In genomic region chr18:57579928-57580327, GRCh38 we compare ENCODE assay signal across 22 cellular contexts. TPM values are rescaled to one million over a fixed set of nuclear protein-coding genes. Genes with fewer than 3 reads are reported as not detected.
DNase-seq lines count a peak whose midpoint lies in the region; ATAC-seq and TF ChIP-seq lines count a peak whose summit lies in the region.
"Had no signal": no experiment of that assay in that cellular context is flagged by ENCODE, and none has a peak within 500 bp of the region (broad histone marks: within the 10 kb centered on the region; RNA-seq: fewer than 3 reads in every experiment).

No MANE protein-coding gene starts in this region.

- H3K4me3 ChIP-seq in DND-41 (ENCODE audit: low read depth in 1 of 2, low read length in 2 of 2) = no peak overlapping the region
- no peak overlapping the region for H3K4me3 ChIP-seq in Loucy (ENCODE audit: low read length, poor library complexity, severe bottlenecking)
- no peak overlapping the region for H3K4me3 ChIP-seq in mammary epithelial cell (replicated peaks in 1 of 3; ENCODE audit: insufficient read depth in 1 of 3, low read depth in 2 of 3, low read length in 3 of 3)
- H3K4me3 ChIP-seq: Peyer's patch had no signal

- H3K27me3 ChIP-seq in DND-41 (ENCODE audit: insufficient read depth, low read length, poor library complexity) (no peaks in the 10 kb centered on the region), Loucy (ENCODE audit: insufficient read depth, low read length, poor library complexity, severe bottlenecking) (no peaks in the 10 kb centered on the region), mammary epithelial cell (ENCODE audit: insufficient read depth, low read length) (no peaks in the 10 kb centered on the region)
- H3K27me3 ChIP-seq: BE2C, Peyer's patch had no signal

- intact Hi-C loops in mammary epithelial cell (cut with micrococcal nuclease) = no loop called here

- H3K27ac ChIP-seq in DND-41 (ENCODE audit: low read length) (no peak overlapping the region), mammary epithelial cell (ENCODE audit: insufficient read depth, low read depth, low read length) (no peak overlapping the region)
- H3K27ac ChIP-seq: Peyer's patch had no signal

- H3K9ac ChIP-seq in DND-41 (ENCODE audit: low read depth, low read length) (no peak overlapping the region), Loucy (ENCODE audit: low read depth, low read length, poor library complexity, severe bottlenecking) (no peak overlapping the region), mammary epithelial cell (ENCODE audit: insufficient read depth, low read length) (no peak overlapping the region)

- no peaks in the 10 kb centered on the region for H3K9me3 Mint-ChIP-seq in activated naive CD8-positive, alpha-beta T cell treated with anti-CD3 and anti-CD28 coated beads, Interleukin-2, amount 10 ng/mL, durations not matched to agents 7 days and 5 days
- H3K9me3 Mint-ChIP-seq: CD4-positive, CD25-positive, alpha-beta regulatory T cell; IgD-negative memory B cell had no signal

- no peaks in the 10 kb centered on the region for H3K9me3 ChIP-seq in DND-41 (ENCODE audit: insufficient read depth, low read length, severe bottlenecking)
- H3K9me3 ChIP-seq in Loucy (ENCODE audit: insufficient read depth, low read depth, low read length) = no peaks in the 10 kb centered on the region
- H3K9me3 ChIP-seq in mammary epithelial cell (replicated peaks; ENCODE audit: insufficient read depth, low read length) = no peaks in the 10 kb centered on the region
- H3K9me3 ChIP-seq: BE2C, Peyer's patch had no signal

- H3K27ac Mint-ChIP-seq in activated naive CD8-positive, alpha-beta T cell treated with anti-CD3 and anti-CD28 coated beads, Interleukin-2, amount 10 ng/mL, durations not matched to agents 7 days and 5 days = peak overlapping the region; percentile 12

- peaks cover 5% of the 10 kb centered on the region for H3K4me1 ChIP-seq in DND-41 (ENCODE audit: insufficient read depth, low read length)
- H3K4me1 ChIP-seq in Loucy (ENCODE audit: insufficient read depth, low read length, poor library complexity, severe bottlenecking) = peaks cover 26% of the 10 kb centered on the region
- H3K4me1 ChIP-seq in mammary epithelial cell (ENCODE audit: insufficient read depth, low read length) = no peaks in the 10 kb centered on the region
- H3K4me1 ChIP-seq: BE2C, Peyer's patch had no signal

- TF ChIP-seq CTCF in DND-41 (IDR thresholded peaks at IDR 0.05; ENCODE audit: borderline replicate concordance, extremely low read depth, low read length, poor library complexity, severe bottlenecking) (no peak), Loucy (conservative IDR thresholded peaks at IDR 0.05; ENCODE audit: low read length) (no peak), mammary epithelial cell (conservative IDR thresholded peaks at IDR 0.05 in 1 of 2, IDR thresholded peaks at IDR 0.05 in 1 of 2; ENCODE audit: extremely low read depth in 1 of 2, insufficient read depth in 1 of 2, low read depth in 1 of 2, low read length in 2 of 2) (no peak)

- H2AFZ ChIP-seq in DND-41 (ENCODE audit: low read depth, low read length) (no peak overlapping the region), Loucy (ENCODE audit: low read length) (no peak overlapping the region), mammary epithelial cell (ENCODE audit: low read depth, low read length) (no peak overlapping the region)

- H3K4me3 Mint-ChIP-seq in activated naive CD8-positive, alpha-beta T cell treated with anti-CD3 and anti-CD28 coated beads, Interleukin-2, amount 10 ng/mL, durations not matched to agents 7 days and 5 days = no peak overlapping the region
- H3K4me3 Mint-ChIP-seq: CD4-positive, CD25-positive, alpha-beta regulatory T cell; IgD-negative memory B cell had no signal

- POLR2A ChIA-PET in activated naive CD8-positive, alpha-beta T cell treated with anti-CD3 and anti-CD28 coated beads, Interleukin-2, amount 10 ng/mL, durations not matched to agents 7 days and 5 days (lab: Charles Lee) = interaction anchor here (0.9 kb wide), 1 partner anchor 41 kb away, joined by 6 read pairs; the partner anchor contains the start of gene NARS1

- WGBS in mammary epithelial cell (ENCODE audit: low coverage, missing lambda C conversion rate) = 88% methylated on average over 5 of the region's 5 CpGs

- dilution Hi-C loops in mammary epithelial cell (cut with HindIII; ENCODE audit: low sequenced_read_pairs) = no loop called here

- peak; percentile 15 for DNase-seq in DMS79 (lab: John Stamatoyannopoulos, UW)
- peak; percentile 23 for DNase-seq in DND-41
- DNase-seq in activated naive CD8-positive, alpha-beta T cell treated with anti-CD3 and anti-CD28 coated beads, Interleukin-2, amount 10 ng/mL, durations not matched to agents 7 days and 5 days = no peak
- no peak for DNase-seq in H4 (ENCODE audit: low spot score)
- no peak for DNase-seq in mammary epithelial cell
- DNase-seq in T-helper 9 cell = no peak
- DNase-seq: BE2C; Kasumi-1; MM.1S; NCI-H1048; NCI-H1417 treated with DMSO at 0.1 percent for 48 hours; NCI-H1930; NCI-H226; NCI-H510A treated with DMSO at 0.1 percent for 48 hours; NCI-H774; NK-92 treated with Interleukin-12 subunit alpha and Interleukin-12 subunit beta, amount 100 ng/mL, for 24 hours; Peyer's patch had no signal

- H3K27me3 Mint-ChIP-seq in activated naive CD8-positive, alpha-beta T cell treated with anti-CD3 and anti-CD28 coated beads, Interleukin-2, amount 10 ng/mL, durations not matched to agents 7 days and 5 days = no peaks in the 10 kb centered on the region
- H3K27me3 Mint-ChIP-seq: CD4-positive, CD25-positive, alpha-beta regulatory T cell; IgD-negative memory B cell had no signal

- H3K36me3 Mint-ChIP-seq in activated naive CD8-positive, alpha-beta T cell treated with anti-CD3 and anti-CD28 coated beads, Interleukin-2, amount 10 ng/mL, durations not matched to agents 7 days and 5 days = peaks cover 33% of the 10 kb centered on the region

- H4K20me1 ChIP-seq in DND-41 (ENCODE audit: insufficient read depth, low read length) = peaks cover 4% of the 10 kb centered on the region
- H4K20me1 ChIP-seq in Loucy (ENCODE audit: insufficient read depth, low read length, poor library complexity, severe bottlenecking) = no peaks in the 10 kb centered on the region
- no peaks in the 10 kb centered on the region for H4K20me1 ChIP-seq in mammary epithelial cell (ENCODE audit: insufficient read depth, low read length)

- H3K9me2 ChIP-seq in Loucy (replicated peaks; ENCODE audit: low read depth, low read length) = no peaks in the 10 kb centered on the region

- ATAC-seq in DND-41 (ENCODE audit: insufficient read depth, low read depth) (peak; percentile 68), HG03571 (IDR thresholded peaks at IDR 0.05; ENCODE audit: unreplicated experiment) (no peak)
- ATAC-seq in activated naive CD8-positive, alpha-beta T cell treated with anti-CD3 and anti-CD28 coated beads, Interleukin-2, amount 10 ng/mL, durations not matched to agents 7 days and 5 days (ENCODE audit: low read depth) = no peak
- ATAC-seq: SK-N-SH treated with all-trans-retinoic acid at 6 μM for 48 hours had no signal

- H3K79me2 ChIP-seq in DND-41 (ENCODE audit: insufficient read depth, low read length) (no peaks in the 10 kb centered on the region), Loucy (ENCODE audit: insufficient read depth, low read length) (no peaks in the 10 kb centered on the region; the same call in 1 of the 2 replicates), mammary epithelial cell (ENCODE audit: insufficient read depth, low read length) (no peaks in the 10 kb centered on the region)

- in situ Hi-C loops in mammary epithelial cell (cut with MboI; ENCODE audit: low sequenced_read_pairs in 2 of 2) = no loop called here

- CTCF ChIA-PET in mammary epithelial cell (lab: Charles Lee; ENCODE audit: low non-redundant PET) = no interaction called here

- H3K36me3 ChIP-seq in DND-41 (ENCODE audit: insufficient read depth, low read length) (peaks cover 34% of the 10 kb centered on the region), Loucy (ENCODE audit: insufficient read depth, low read length) (no peaks in the 10 kb centered on the region), mammary epithelial cell (ENCODE audit: insufficient read depth, low read length) (peaks cover 12% of the 10 kb centered on the region)
- H3K36me3 ChIP-seq: BE2C had no signal

- no peaks in the 10 kb centered on the region for H3F3A ChIP-seq in Loucy (ENCODE audit: low read depth)

- H3K4me2 ChIP-seq in DND-41 (ENCODE audit: insufficient read depth, low read length) (no peak overlapping the region), Loucy (ENCODE audit: low read depth, low read length, poor library complexity, severe bottlenecking) (peak overlapping the region; percentile 37), mammary epithelial cell (ENCODE audit: insufficient read depth, low read depth, low read length) (no peak overlapping the region)

- BruUV-seq in mammary epithelial cell (replicated peaks; lab: Mats Ljungman, UMichigan) = no TSS peak

- peaks cover 23% of the 10 kb centered on the region for H3K4me1 Mint-ChIP-seq in activated naive CD8-positive, alpha-beta T cell treated with anti-CD3 and anti-CD28 coated beads, Interleukin-2, amount 10 ng/mL, durations not matched to agents 7 days and 5 days

RNA-seq across cellular contexts. Expression of gene FECH, which starts 6.6 kb away (rescaled TPM):
- 10 to 100 TPM; 23.2 to 23.6 TPM for total RNA-seq in activated naive CD8-positive, alpha-beta T cell treated with anti-CD3 and anti-CD28 coated beads, Interleukin-2, amount 10 ng/mL, durations not matched to agents 7 days and 5 days
- 88.0 and 106 TPM in 2 replicates for total RNA-seq in H4 (2014; rRNA removed; shearing (Covaris generic))
- 10 to 100 TPM; 23.1 to 63.0 TPM for total RNA-seq in mammary epithelial cell
- 34.0 TPM for polyA plus RNA-seq in mammary epithelial cell
- polyA minus RNA-seq in mammary epithelial cell = 14.2 TPM

RNA-seq across cellular contexts. Expression of gene NARS1, which starts 41.7 kb away (rescaled TPM):
- total RNA-seq in activated naive CD8-positive, alpha-beta T cell treated with anti-CD3 and anti-CD28 coated beads, Interleukin-2, amount 10 ng/mL, durations not matched to agents 7 days and 5 days = 10 to 100 TPM; 86.3 to 96.1 TPM
- 236 and 241 TPM in 2 replicates for total RNA-seq in H4 (2014; rRNA removed; shearing (Covaris generic))
- total RNA-seq in mammary epithelial cell = 100 to 1,000 TPM; 169 to 171 TPM
- polyA plus RNA-seq in mammary epithelial cell = 106 TPM
- 141 TPM for polyA minus RNA-seq in mammary epithelial cell

Comparison
In these comparisons a context has a peak if more than half of its experiments do, and no peak if none do; other contexts are left out.
1. DNase-seq: peak in DMS79 (single experiment) and DND-41 (single experiment); none in activated naive CD8-positive, alpha-beta T cell treated with anti-CD3 and anti-CD28 coated beads, Interleukin-2, amount 10 ng/mL, durations not matched to agents 7 days and 5 days (single experiment), H4 (single experiment), mammary epithelial cell (single experiment) and T-helper 9 cell (single experiment).